15 cellular contexts compared by ENCODE assay signal in the genomic region with DNA sequence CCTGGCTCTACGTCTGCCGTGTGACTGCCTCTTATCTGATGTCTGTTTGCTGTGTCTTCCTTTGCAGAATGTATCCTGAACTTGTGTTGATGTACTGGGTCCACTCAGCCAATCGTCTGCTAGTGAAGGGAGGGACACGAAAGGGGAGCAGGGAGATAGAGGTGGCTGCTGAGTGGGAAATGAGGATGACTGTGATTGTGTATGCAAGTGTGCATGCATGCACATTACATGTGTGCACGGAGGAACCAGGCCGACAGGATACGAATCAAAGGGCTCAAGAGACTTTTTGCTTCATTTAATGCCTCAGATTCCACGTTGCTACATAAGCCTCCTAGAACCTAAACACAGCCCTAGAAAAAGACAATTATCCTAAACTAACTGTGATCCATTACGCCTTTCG.
"Had no signal": no experiment of that assay in that cellular context is flagged by ENCODE, and none has a peak within 500 bp of the region (broad histone marks: within the 10 kb centered on the region; RNA-seq: fewer than 3 reads in every experiment).

No MANE protein-coding gene starts in this region.

- H3K27ac ChIP-seq: hepatocyte, neutrophil, tibial nerve, upper lobe of right lung had no signal

- DNase-seq: effector memory CD4-positive, alpha-beta T cell; foreskin melanocyte; left colon; left ventricle myocardium superior; mesendoderm; naive thymus-derived CD4-positive, alpha-beta T cell; small intestine; stimulated activated CD4-positive, alpha-beta T cell treated with anti-CD3 and anti-CD28 coated beads, Interleukin-12 subunit alpha, Interleukin-12 subunit beta, amount 100 ng/mL, for 4 hours; stimulated activated naive CD4-positive, alpha-beta T cell; upper lobe of right lung had no signal

- H3K9me3 ChIP-seq: neutrophil, upper lobe of right lung had no signal

- H3K4me1 ChIP-seq: tibial nerve, upper lobe of right lung had no signal

- H3K4me3 ChIP-seq: hepatocyte, lung, tibial nerve, upper lobe of right lung had no signal

- H3K27me3 ChIP-seq: hepatocyte, neutrophil, tibial nerve, upper lobe of right lung had no signal

- H3K36me3 ChIP-seq: neutrophil, tibial nerve, upper lobe of right lung had no signal

- ATAC-seq: left colon; left ventricle myocardium superior; naive thymus-derived CD4-positive, alpha-beta T cell had no signal

- FAIRE-seq: endometrium, small intestine had no signal
